ENCODE assay signal across 15 cellular contexts in the genomic region with DNA sequence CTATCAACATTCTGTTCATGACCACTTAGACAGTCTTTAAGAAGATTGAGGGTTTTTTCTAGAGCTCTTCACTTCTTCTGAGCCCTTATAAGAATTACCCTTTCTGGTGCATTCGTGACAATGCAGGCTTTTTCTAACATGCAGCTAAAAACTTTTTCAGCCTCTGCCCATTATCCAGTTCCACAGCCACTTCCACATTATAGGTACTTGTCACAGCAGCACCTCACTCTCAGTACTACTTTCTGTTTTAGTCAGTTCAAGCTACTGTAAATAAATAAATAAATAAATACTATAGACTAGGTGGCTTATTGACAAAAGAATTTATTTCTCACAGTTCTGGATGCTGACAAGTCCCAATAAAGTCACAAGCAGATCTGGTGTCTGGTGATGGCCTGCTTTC.
DNase-seq lines count a peak whose midpoint lies in the region; ATAC-seq and TF ChIP-seq lines count a peak whose summit lies in the region.
"Had no signal": no experiment of that assay in that cellular context is flagged by ENCODE, and none has a peak within 500 bp of the region (broad histone marks: within the 10 kb centered on the region; RNA-seq: fewer than 3 reads in every experiment).

No MANE protein-coding gene starts in this region.

- H3K27me3 Mint-ChIP-seq in activated CD4-positive, alpha-beta T cell treated with anti-CD3 and anti-CD28 coated beads, Interleukin-2, amount 10 ng/mL, durations not matched to agents 24 days and 14 days, result no peaks in the 10 kb centered on the region
- H3K27me3 Mint-ChIP-seq: type B pancreatic cell had no signal

- H3K27ac ChIP-seq in substantia nigra (ENCODE audit: low read depth, low read length, poor library complexity, severe bottlenecking), result no peak overlapping the region
- H3K27ac ChIP-seq: coronary artery, pancreas, VCaP had no signal

- no peaks in the 10 kb centered on the region for H3K9me3 Mint-ChIP-seq in activated CD4-positive, alpha-beta T cell treated with anti-CD3 and anti-CD28 coated beads, Interleukin-2, amount 10 ng/mL, durations not matched to agents 24 days and 14 days

- no peak overlapping the region for H3K27ac Mint-ChIP-seq in activated CD4-positive, alpha-beta T cell treated with anti-CD3 and anti-CD28 coated beads, Interleukin-2, amount 10 ng/mL, durations not matched to agents 24 days and 14 days
- H3K27ac Mint-ChIP-seq: type B pancreatic cell had no signal

- no peak overlapping the region for H3K4me3 ChIP-seq in GM12864 (ENCODE audit: low read depth, low read length)
- H3K4me3 ChIP-seq: coronary artery, pancreas had no signal

- TF ChIP-seq CTCF in GM12864 (IDR thresholded peaks at IDR 0.05; ENCODE audit: low read depth, low read length, missing control alignments), result no peak

- no peaks in the 10 kb centered on the region for H3K36me3 Mint-ChIP-seq in activated CD4-positive, alpha-beta T cell treated with anti-CD3 and anti-CD28 coated beads, Interleukin-2, amount 10 ng/mL, durations not matched to agents 24 days and 14 days (ENCODE audit: low read depth)
- H3K36me3 Mint-ChIP-seq: type B pancreatic cell had no signal

- ATAC-seq in GM19328 (IDR thresholded peaks at IDR 0.05; ENCODE audit: unreplicated experiment) (peak; percentile 61), HG02571 (IDR thresholded peaks at IDR 0.05; ENCODE audit: unreplicated experiment) (peak; percentile 64), HG03108 (IDR thresholded peaks at IDR 0.05; ENCODE audit: unreplicated experiment) (peak; percentile 65)
- ATAC-seq: pancreas had no signal

- intact Hi-C loops in activated CD4-positive, alpha-beta T cell treated with anti-CD3 and anti-CD28 coated beads, Interleukin-2, amount 10 ng/mL, durations not matched to agents 24 days and 14 days (cut with micrococcal nuclease), result no loop called here

- H3K4me3 Mint-ChIP-seq in activated CD4-positive, alpha-beta T cell treated with anti-CD3 and anti-CD28 coated beads, Interleukin-2, amount 10 ng/mL, durations not matched to agents 24 days and 14 days, result no peak overlapping the region
- H3K4me3 Mint-ChIP-seq: type B pancreatic cell had no signal

- no peaks in the 10 kb centered on the region for H3K4me1 Mint-ChIP-seq in activated CD4-positive, alpha-beta T cell treated with anti-CD3 and anti-CD28 coated beads, Interleukin-2, amount 10 ng/mL, durations not matched to agents 24 days and 14 days

- peak; percentile 40 for DNase-seq in GM12864 (ENCODE audit: low read depth)
- no peak for DNase-seq in activated CD4-positive, alpha-beta T cell treated with anti-CD3 and anti-CD28 coated beads, Interleukin-2, amount 10 ng/mL, durations not matched to agents 24 days and 14 days
- DNase-seq in substantia nigra (lab: John Stamatoyannopoulos, UW), result no peak
- DNase-seq in GM03348 (ENCODE audit: low spot score), result no peak
- no peak for DNase-seq in iPS-NIHi11 (ENCODE audit: low spot score)
- DNase-seq: mesendoderm; NCI-H1930; pancreas; stimulated activated CD4-positive, alpha-beta T cell treated with anti-CD3 and anti-CD28 coated beads, Interleukin-15, amount 100 ng/mL, for 24 hours had no signal
